In genomic region chr6:63685453-63686379, GRCh38 we compare ENCODE assay signal across 9 cellular contexts. TPM values are rescaled to one million over a fixed set of nuclear protein-coding genes. Genes with fewer than 3 reads are reported as not detected.
DNase-seq lines count a peak whose midpoint lies in the region; ATAC-seq lines count a peak whose summit lies in the region.
"Had no signal": no experiment of that assay in that cellular context is flagged by ENCODE, and none has a peak within 500 bp of the region (broad histone marks: within the 10 kb centered on the region; RNA-seq: fewer than 3 reads in every experiment).

No MANE protein-coding gene starts in this region.

- H3K9me3 ChIP-seq in mucosa of rectum (ENCODE audit: control insufficient read depth in 2 of 2, low read length in 2 of 2) = no peaks in the 10 kb centered on the region

- ATAC-seq in GM18868 (IDR thresholded peaks at IDR 0.05; ENCODE audit: unreplicated experiment) (peak; percentile 90), HG02571 (IDR thresholded peaks at IDR 0.05; ENCODE audit: unreplicated experiment) (peak; percentile 83)
- ATAC-seq: SK-N-SH treated with all-trans-retinoic acid at 6 μM for 48 hours had no signal

- peaks cover 17 to 18% of the 10 kb centered on the region in 2 donors for H3K36me3 ChIP-seq in mucosa of rectum (ENCODE audit: control insufficient read depth in 2 of 2, insufficient read depth in 2 of 2, low read length in 2 of 2)

- no peak overlapping the region for H3K9ac ChIP-seq in mucosa of rectum (ENCODE audit: low read depth in 1 of 2, low read length in 2 of 2)

- peak overlapping the region; percentile 41 to 64 for H3K27ac ChIP-seq in mucosa of rectum (ENCODE audit: low read depth in 2 of 2, low read length in 2 of 2)

- no peaks in the 10 kb centered on the region for H3K27me3 ChIP-seq in mucosa of rectum (ENCODE audit: control insufficient read depth in 2 of 2, insufficient read depth in 2 of 2, low read length in 2 of 2)

- no peak overlapping the region for H3K4me3 ChIP-seq in mucosa of rectum (ENCODE audit: low read length in 2 of 2)

- peaks cover 8% of the 10 kb centered on the region in 2 donors for H3K4me1 ChIP-seq in mucosa of rectum (ENCODE audit: control insufficient read depth in 2 of 2, insufficient read depth in 2 of 2, low read length in 2 of 2)

- DNase-seq in Kasumi-1 (lab: John Stamatoyannopoulos, UW) = peak; percentile 44 to 61
- no peak for DNase-seq in stimulated activated CD4-positive, alpha-beta T cell treated with anti-CD3 and anti-CD28 coated beads, Interleukin-4, amount 100 ng/mL, for 4 hours
- DNase-seq in dermis blood vessel endothelial cell = no peak
- no peak for DNase-seq in NCI-H1694 (lab: John Stamatoyannopoulos, UW)
- no peak for DNase-seq in NCI-H1930 (lab: John Stamatoyannopoulos, UW)

RNA-seq across cellular contexts. Expression of gene PHF3, which starts 50.1 kb away (rescaled TPM):
- total RNA-seq in dermis blood vessel endothelial cell = 53.4 and 67.9 TPM in 2 replicates

Comparison
In these comparisons a context has a peak if more than half of its experiments do, and no peak if none do; other contexts are left out.
1. DNase-seq: peak in Kasumi-1 (2 of 2); none in stimulated activated CD4-positive, alpha-beta T cell treated with anti-CD3 and anti-CD28 coated beads, Interleukin-4, amount 100 ng/mL, for 4 hours (0 of 2), dermis blood vessel endothelial cell (single experiment), NCI-H1694 (single experiment) and NCI-H1930 (0 of 2).